In genomic region chr4:70787496-70787895, GRCh38 we compare ENCODE assay signal across 33 cellular contexts.
"Had no signal": no experiment of that assay in that cellular context is flagged by ENCODE, and none has a peak within 500 bp of the region (broad histone marks: within the 10 kb centered on the region; RNA-seq: fewer than 3 reads in every experiment).

No MANE protein-coding gene starts in this region.

- H3K27me3 ChIP-seq: adrenal gland, ascending aorta, body of pancreas, brain microvascular endothelial cell, breast epithelium, cardiac muscle cell had no signal

- H3K9me3 ChIP-seq: adrenal gland, ascending aorta, body of pancreas, breast epithelium had no signal

- H3K36me3 ChIP-seq: breast epithelium had no signal

- ATAC-seq: activated naive CD4-positive, alpha-beta T cell treated with anti-CD3 and anti-CD28 coated beads, Interleukin-2, amount 50 U/mL, for 72 hours; activated naive CD8-positive, alpha-beta T cell treated with anti-CD3 and anti-CD28 coated beads, Interleukin-2, amount 50 U/mL, for 24 hours; activated T-cell treated with anti-CD3 and anti-CD28 coated beads, Interleukin-2, amount 50 U/mL, for 4 hours; activated T-cell treated with anti-CD3 and anti-CD28 coated beads, Interleukin-2, amount 50 U/mL, for 72 hours; activated T-helper 17 cell treated with anti-CD3 and anti-CD28 coated beads, Interleukin-2, amount 50 U/mL, for 72 hours; body of pancreas had no signal

- FAIRE-seq: astrocyte, bronchial epithelial cell, colon had no signal

- DNase-seq: activated effector memory CD4-positive, alpha-beta T cell treated with anti-CD3 and anti-CD28 coated beads, Interleukin-2, amount 50 U/mL, for 16 hours; activated effector memory CD4-positive, alpha-beta T cell treated with Interleukin-2 at 50 U/mL for 16 hours; activated gamma-delta T cell; activated gamma-delta T cell treated with Interleukin-2 at 50 U/mL for 16 hours; activated naive CD4-positive, alpha-beta T cell; activated naive CD4-positive, alpha-beta T cell treated with anti-CD3 and anti-CD28 coated beads for 36 hours; activated naive CD4-positive, alpha-beta T cell treated with anti-CD3 and anti-CD28 coated beads, Interleukin-2, amount 10 ng/mL, durations not matched to agents 7 days and 5 days; activated naive CD4-positive, alpha-beta T cell treated with anti-CD3 and anti-CD28 coated beads, Interleukin-2, amount 50 U/mL, for 16 hours; activated naive CD4-positive, alpha-beta T cell treated with Interleukin-2 at 50 U/mL for 16 hours; activated naive CD8-positive, alpha-beta T cell treated with anti-CD3 and anti-CD28 coated beads for 36 hours; activated naive CD8-positive, alpha-beta T cell treated with anti-CD3 and anti-CD28 coated beads, Interleukin-2, amount 10 ng/mL, durations not matched to agents 7 days and 5 days; activated naive CD8-positive, alpha-beta T cell treated with anti-CD3 and anti-CD28 coated beads, Interleukin-2, amount 50 U/mL, for 24 hours; activated T-cell treated with anti-CD3 and anti-CD28 coated beads, Interleukin-2, amount 50 U/mL, for 24 hours; activated T-cell treated with anti-CD3 and anti-CD28 coated beads, Interleukin-2, amount 50 U/mL, for 4 hours; activated T-cell treated with anti-CD3 and anti-CD28 coated beads, Interleukin-2, amount 50 U/mL, for 72 hours; adrenal gland; amniotic stem cell; amygdala; anterior cingulate cortex; aorta; body of pancreas; brain microvascular endothelial cell; caudate nucleus; central memory CD4-positive, alpha-beta T cell; cerebellar nuclear complex had no signal

- H3K27ac ChIP-seq: adrenal gland, ascending aorta, body of pancreas, brain microvascular endothelial cell, breast epithelium, cardiac muscle cell had no signal

- H3K4me3 ChIP-seq: adrenal gland, ascending aorta, body of pancreas, breast epithelium, cardiac muscle cell had no signal

- H3K4me1 ChIP-seq: ascending aorta, body of pancreas, breast epithelium had no signal
